In the genomic region with DNA sequence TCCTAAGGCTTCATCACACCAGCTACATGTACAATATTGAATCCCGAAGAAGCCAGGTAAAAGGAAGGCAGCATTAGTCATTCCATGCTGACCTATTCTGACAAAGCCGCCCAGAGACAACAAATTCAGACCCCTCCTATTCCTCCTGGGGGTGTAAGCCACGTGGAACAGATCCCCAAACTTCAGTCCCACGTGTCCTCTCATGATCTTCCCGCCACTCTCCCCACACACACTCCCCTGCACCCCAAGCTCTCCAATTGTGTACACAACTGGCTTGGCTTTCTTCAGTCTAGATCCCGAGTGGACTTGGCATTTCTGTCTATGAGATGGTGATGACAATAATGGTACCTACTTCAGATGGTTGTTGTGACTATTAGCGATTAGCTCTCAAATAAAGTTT, we compare ENCODE assay signal across 32 cellular contexts. TPM values are rescaled to one million over a fixed set of nuclear protein-coding genes. Genes with fewer than 3 reads are reported as not detected.
"Had no signal": no experiment of that assay in that cellular context is flagged by ENCODE, and none has a peak within 500 bp of the region (broad histone marks: within the 10 kb centered on the region; RNA-seq: fewer than 3 reads in every experiment).

No MANE protein-coding gene starts in this region.

- H3K9me3 Mint-ChIP-seq: stimulated activated effector memory CD8-positive, alpha-beta T cell treated with anti-CD3 and anti-CD28 coated beads, Interleukin-12 subunit alpha, Interleukin-12 subunit beta, amount 100 ng/mL, for 72 hours; stimulated activated memory B cell treated with anti-CD40 and anti-IgM and Interleukin-4, amounts not matched to agents 10 μg/mL and 1 μg/mL and 100 μg/mL, for 72 hours; stimulated activated naive CD8-positive, alpha-beta T cell treated with anti-CD3 and anti-CD28 coated beads, Interleukin-15, amount 100 ng/mL, for 72 hours; stimulated activated naive CD8-positive, alpha-beta T cell treated with anti-CD3 and anti-CD28 coated beads, Interleukin-15, Interleukin-2, amounts not matched to agents 100 ng/mL and 50 ng/mL, for 24 hours; type B pancreatic cell had no signal

- H3K9me3 ChIP-seq: stomach, suprapubic skin, testis, thoracic aorta, thyroid gland, tibial artery, tibial nerve, transverse colon, upper lobe of left lung, upper lobe of right lung, uterus, vagina had no signal

- H3K36me3 ChIP-seq: stomach, suprapubic skin, thoracic aorta, thyroid gland, tibial artery, tibial nerve, transverse colon, upper lobe of left lung, upper lobe of right lung, uterus, vagina had no signal

- H3K36me3 Mint-ChIP-seq: stimulated activated effector memory CD8-positive, alpha-beta T cell treated with anti-CD3 and anti-CD28 coated beads, Interleukin-12 subunit alpha, Interleukin-12 subunit beta, amount 100 ng/mL, for 72 hours; stimulated activated memory B cell treated with anti-CD40 and anti-IgM and Interleukin-4, amounts not matched to agents 10 μg/mL and 1 μg/mL and 100 μg/mL, for 72 hours; type B pancreatic cell had no signal

- DNase-seq: stimulated activated CD4-positive, alpha-beta T cell treated with anti-CD3 and anti-CD28 coated beads, Interleukin-2, amount 100 ng/mL, for 48 hours; stimulated activated CD4-positive, alpha-beta T cell treated with anti-CD3 and anti-CD28 coated beads, Interleukin-4, amount 100 ng/mL, for 1 hour; stimulated activated CD4-positive, alpha-beta T cell treated with anti-CD3 and anti-CD28 coated beads, Interleukin-4, amount 100 ng/mL, for 24 hours; stimulated activated CD4-positive, alpha-beta T cell treated with anti-CD3 and anti-CD28 coated beads, Interleukin-4, amount 100 ng/mL, for 4 hours; stimulated activated CD8-positive, alpha-beta memory T cell treated with anti-CD3 and anti-CD28 coated beads, Interleukin-4, amount 100 ng/mL, for 48 hours; stimulated activated naive CD4-positive, alpha-beta T cell; stimulated activated naive CD4-positive, alpha-beta T cell treated with Interleukin-2 at 50 U/mL for 16 hours; stimulated activated naive CD8-positive, alpha-beta T cell treated with anti-CD3 and anti-CD28 coated beads, Interleukin-15, amount 100 ng/mL, for 72 hours; stimulated activated naive CD8-positive, alpha-beta T cell treated with anti-CD3 and anti-CD28 coated beads, Interleukin-15, Interleukin-2, amounts not matched to agents 100 U/mL and 50 U/mL, for 24 hours; stomach; substantia nigra; testis; thyroid gland; tibial artery; transverse colon; trophoblast cell; upper lobe of left lung; upper lobe of right lung; uterus had no signal

- H3K27ac Mint-ChIP-seq: stimulated activated effector memory CD8-positive, alpha-beta T cell treated with anti-CD3 and anti-CD28 coated beads, Interleukin-12 subunit alpha, Interleukin-12 subunit beta, amount 100 ng/mL, for 72 hours; stimulated activated memory B cell treated with anti-CD40 and anti-IgM and Interleukin-4, amounts not matched to agents 10 μg/mL and 1 μg/mL and 100 μg/mL, for 72 hours; stimulated activated naive CD8-positive, alpha-beta T cell treated with anti-CD3 and anti-CD28 coated beads, Interleukin-15, amount 100 ng/mL, for 72 hours; stimulated activated naive CD8-positive, alpha-beta T cell treated with anti-CD3 and anti-CD28 coated beads, Interleukin-15, Interleukin-2, amounts not matched to agents 100 ng/mL and 50 ng/mL, for 24 hours; type B pancreatic cell had no signal

- ATAC-seq: stimulated activated memory B cell treated with anti-CD40 and anti-IgM and Interleukin-4, amounts not matched to agents 10 μg/mL and 1 μg/mL and 100 μg/mL, for 72 hours; stimulated activated naive CD8-positive, alpha-beta T cell treated with anti-CD3 and anti-CD28 coated beads, Interleukin-15, amount 100 ng/mL, for 72 hours; stimulated activated naive CD8-positive, alpha-beta T cell treated with anti-CD3 and anti-CD28 coated beads, Interleukin-15, Interleukin-2, amounts not matched to agents 100 U/mL and 50 U/mL, for 24 hours; upper lobe of right lung had no signal

- H3K27me3 ChIP-seq: stomach, suprapubic skin, testis, thyroid gland, tibial artery, tibial nerve, transverse colon, upper lobe of left lung, upper lobe of right lung, uterus, vagina had no signal

- H3K4me3 Mint-ChIP-seq: stimulated activated effector memory CD8-positive, alpha-beta T cell treated with anti-CD3 and anti-CD28 coated beads, Interleukin-12 subunit alpha, Interleukin-12 subunit beta, amount 100 ng/mL, for 72 hours; stimulated activated memory B cell treated with anti-CD40 and anti-IgM and Interleukin-4, amounts not matched to agents 10 μg/mL and 1 μg/mL and 100 μg/mL, for 72 hours; stimulated activated naive CD8-positive, alpha-beta T cell treated with anti-CD3 and anti-CD28 coated beads, Interleukin-15, amount 100 ng/mL, for 72 hours; stimulated activated naive CD8-positive, alpha-beta T cell treated with anti-CD3 and anti-CD28 coated beads, Interleukin-15, Interleukin-2, amounts not matched to agents 100 ng/mL and 50 ng/mL, for 24 hours; type B pancreatic cell had no signal

- FAIRE-seq: urothelium cell line had no signal

- H3K4me1 ChIP-seq: stomach, suprapubic skin, testis, thyroid gland, tibial artery, tibial nerve, transverse colon, upper lobe of left lung, upper lobe of right lung, uterus, vagina had no signal

- H3K4me3 ChIP-seq: stomach, suprapubic skin, testis, thoracic aorta, thyroid gland, tibial artery, tibial nerve, transverse colon, upper lobe of left lung, upper lobe of right lung, uterus, vagina had no signal

- H3K27ac ChIP-seq: stomach, suprapubic skin, testis, thoracic aorta, thyroid gland, tibial artery, tibial nerve, transverse colon, upper lobe of left lung, upper lobe of right lung, uterus, vagina had no signal

- H3K4me1 Mint-ChIP-seq: stimulated activated effector memory CD8-positive, alpha-beta T cell treated with anti-CD3 and anti-CD28 coated beads, Interleukin-12 subunit alpha, Interleukin-12 subunit beta, amount 100 ng/mL, for 72 hours; stimulated activated naive CD8-positive, alpha-beta T cell treated with anti-CD3 and anti-CD28 coated beads, Interleukin-15, amount 100 ng/mL, for 72 hours had no signal

RNA-seq across cellular contexts. Expression of a gene that starts 8.6 kb away (rescaled TPM):
- total RNA-seq: stomach, subcutaneous adipose tissue, suprapubic skin, temporal lobe, testis, thoracic aorta, thyroid gland, tibial nerve, transverse colon, upper lobe of left lung, upper lobe of right lung, ureter, urinary bladder, uterus, vagina had no signal
- polyA plus RNA-seq: stomach had no signal

RNA-seq across cellular contexts. Expression of a gene that starts 54.5 kb away (rescaled TPM):
- total RNA-seq: temporal lobe, uterus had no signal
